Comparison of ENCODE assay signal across 18 cellular contexts in genomic region chr5:152439791-152440190, GRCh38.
"Had no signal": no experiment of that assay in that cellular context is flagged by ENCODE, and none has a peak within 500 bp of the region (broad histone marks: within the 10 kb centered on the region; RNA-seq: fewer than 3 reads in every experiment).

No MANE protein-coding gene starts in this region.

- ATAC-seq: gastroesophageal sphincter; left colon; left ventricle myocardium superior; mucosa of descending colon; naive thymus-derived CD8-positive, alpha-beta T cell; right cardiac atrium had no signal

- DNase-seq: esophagus squamous epithelium; foreskin fibroblast; immature natural killer cell; kidney; left colon; left ventricle myocardium superior; mucosa of descending colon; naive thymus-derived CD8-positive, alpha-beta T cell; right cardiac atrium; small intestine; stimulated activated CD4-positive, alpha-beta T cell treated with anti-CD3 and anti-CD28 coated beads, Interleukin-12 subunit alpha, Interleukin-12 subunit beta, amount 100 ng/mL, for 4 hours; stimulated activated naive CD4-positive, alpha-beta T cell; stomach; tibial artery; upper lobe of left lung had no signal

- H3K27ac ChIP-seq: esophagus squamous epithelium, gastroesophageal sphincter, stomach, suprapubic skin, tibial artery, upper lobe of left lung, vagina had no signal
